Comparison of ENCODE assay signal across 1 cellular context in genomic region chr20:63772781-63773520, GRCh38.
TF ChIP-seq lines count a peak whose summit lies in the region.

No MANE protein-coding gene starts in this region.

TF ChIP-seq in WTC11, 78 proteins besides CTCF, POLR2A, EP300 and RAD21:
- TF ChIP-seq ATF6 (CRISPR knock-in tag; IDR thresholded peaks at IDR 0.05) (no peak), GABPB1 (CRISPR knock-in tag; IDR thresholded peaks at IDR 0.05) (peak; percentile 84; the same call in 1 of the 2 replicates), FOXP1 (CRISPR knock-in tag; IDR thresholded peaks at IDR 0.05; ENCODE audit: borderline replicate concordance) (no peak)
